Comparison of ENCODE assay signal across 8 cellular contexts in genomic region chr13:110714798-110715394, GRCh38. TPM values are rescaled to one million over a fixed set of nuclear protein-coding genes. Genes with fewer than 3 reads are reported as not detected.
DNase-seq lines count a peak whose midpoint lies in the region; ATAC-seq and TF ChIP-seq lines count a peak whose summit lies in the region.

No MANE protein-coding gene starts in this region.

- POLR2A ChIA-PET in activated CD4-positive, alpha-beta T cell treated with anti-CD3 and anti-CD28 coated beads, Interleukin-2, amount 10 ng/mL, durations not matched to agents 7 days and 5 days (lab: Charles Lee): interaction anchor here (0.6 to 1.6 kb wide), 3 partner anchors 9 to 192 kb away, joined by 3 to 11 read pairs (median 11); partner anchors contain the start of gene CARS2

- H3K4me3 Mint-ChIP-seq in activated CD4-positive, alpha-beta T cell treated with anti-CD3 and anti-CD28 coated beads, Interleukin-2, amount 10 ng/mL, durations not matched to agents 7 days and 5 days: peak overlapping the region; percentile 99
- H3K4me3 Mint-ChIP-seq in endothelial cell (ENCODE audit: unreplicated experiment): peak overlapping the region; percentile 98

- CTCF ChIA-PET in activated CD4-positive, alpha-beta T cell treated with anti-CD3 and anti-CD28 coated beads, Interleukin-2, amount 10 ng/mL, durations not matched to agents 7 days and 5 days (lab: Charles Lee): interaction anchor here (0.6 to 1.1 kb wide), 5 partner anchors 9 to 331 kb away, joined by 3 to 4 read pairs (median 3); partner anchors contain the start of gene CARS2

- no peak for ATAC-seq in stimulated activated naive CD8-positive, alpha-beta T cell treated with anti-CD3 and anti-CD28 coated beads, Interleukin-15, Interleukin-2, amounts not matched to agents 100 U/mL and 50 U/mL, for 24 hours
- ATAC-seq in GM19397 (IDR thresholded peaks at IDR 0.05; ENCODE audit: unreplicated experiment): no peak

- no peaks in the 10 kb centered on the region for H3K27me3 Mint-ChIP-seq in activated CD4-positive, alpha-beta T cell treated with anti-CD3 and anti-CD28 coated beads, Interleukin-2, amount 10 ng/mL, durations not matched to agents 7 days and 5 days
- peaks cover 17% of the 10 kb centered on the region for H3K27me3 Mint-ChIP-seq in endothelial cell (ENCODE audit: unreplicated experiment)

- TF ChIP-seq CTCF in endothelial cell (IDR thresholded peaks at IDR 0.05; ENCODE audit: unreplicated experiment): no peak

- peaks cover 17 to 21% of the 10 kb centered on the region in 2 donors for H3K4me1 ChIP-seq in mucosa of rectum (ENCODE audit: control insufficient read depth in 2 of 2, insufficient read depth in 2 of 2, low read length in 2 of 2)

- peaks cover 13% of the 10 kb centered on the region for H3K36me3 Mint-ChIP-seq in activated CD4-positive, alpha-beta T cell treated with anti-CD3 and anti-CD28 coated beads, Interleukin-2, amount 10 ng/mL, durations not matched to agents 7 days and 5 days (ENCODE audit: low read depth)
- peaks cover 14% of the 10 kb centered on the region for H3K36me3 Mint-ChIP-seq in endothelial cell (ENCODE audit: low read depth, unreplicated experiment)

- no peaks in the 10 kb centered on the region for H3K9me3 ChIP-seq in mucosa of rectum (ENCODE audit: control insufficient read depth in 2 of 2, low read length in 2 of 2)

- peak overlapping the region; percentile 95 to 99 for H3K4me3 ChIP-seq in mucosa of rectum (ENCODE audit: low read length in 2 of 2)

- peaks cover 30% of the 10 kb centered on the region for H3K4me1 Mint-ChIP-seq in activated CD4-positive, alpha-beta T cell treated with anti-CD3 and anti-CD28 coated beads, Interleukin-2, amount 10 ng/mL, durations not matched to agents 7 days and 5 days
- H3K4me1 Mint-ChIP-seq in endothelial cell (ENCODE audit: unreplicated experiment): peaks cover 25% of the 10 kb centered on the region

- H3K9ac ChIP-seq in mucosa of rectum (ENCODE audit: low read depth in 1 of 2, low read length in 2 of 2): peak overlapping the region; percentile 92 to 99

- peak overlapping the region; percentile 100 for H3K27ac ChIP-seq in mucosa of rectum (ENCODE audit: low read depth in 2 of 2, low read length in 2 of 2)

- H3K9me3 Mint-ChIP-seq in activated CD4-positive, alpha-beta T cell treated with anti-CD3 and anti-CD28 coated beads, Interleukin-2, amount 10 ng/mL, durations not matched to agents 7 days and 5 days: no peaks in the 10 kb centered on the region
- no peaks in the 10 kb centered on the region for H3K9me3 Mint-ChIP-seq in endothelial cell (ENCODE audit: unreplicated experiment)

- peak overlapping the region; percentile 98 for H3K27ac Mint-ChIP-seq in activated CD4-positive, alpha-beta T cell treated with anti-CD3 and anti-CD28 coated beads, Interleukin-2, amount 10 ng/mL, durations not matched to agents 7 days and 5 days
- H3K27ac Mint-ChIP-seq in endothelial cell (ENCODE audit: unreplicated experiment): peak overlapping the region; percentile 94

- no peaks in the 10 kb centered on the region for H3K27me3 ChIP-seq in mucosa of rectum (ENCODE audit: control insufficient read depth in 2 of 2, insufficient read depth in 2 of 2, low read length in 2 of 2)

- peaks cover 7 to 9% of the 10 kb centered on the region in 2 donors for H3K36me3 ChIP-seq in mucosa of rectum (ENCODE audit: control insufficient read depth in 2 of 2, insufficient read depth in 2 of 2, low read length in 2 of 2)

- DNase-seq in GDM1 (lab: John Stamatoyannopoulos, UW) (peak; percentile 59), NCI-H128 (lab: John Stamatoyannopoulos, UW; ENCODE audit: unreplicated experiment) (peak; percentile 59), endothelial cell (ENCODE audit: low spot score) (peak; percentile 53), SKM-1 treated with dmso at 0.1 percent for 144 hours (lab: John Stamatoyannopoulos, UW; ENCODE audit: unreplicated experiment) (no peak)
- peak; percentile 57 for DNase-seq in activated CD4-positive, alpha-beta T cell treated with anti-CD3 and anti-CD28 coated beads, Interleukin-2, amount 10 ng/mL, durations not matched to agents 7 days and 5 days
- peak; percentile 59 for DNase-seq in stimulated activated naive CD8-positive, alpha-beta T cell treated with anti-CD3 and anti-CD28 coated beads, Interleukin-15, Interleukin-2, amounts not matched to agents 100 U/mL and 50 U/mL, for 24 hours

RNA-seq across cellular contexts. Expression of gene ING1, which starts 1.4 kb away (rescaled TPM):
- 10 to 100 TPM; 16.0 to 21.3 TPM for total RNA-seq in activated CD4-positive, alpha-beta T cell treated with anti-CD3 and anti-CD28 coated beads, Interleukin-2, amount 10 ng/mL, durations not matched to agents 7 days and 5 days
- 9.9 TPM for total RNA-seq in endothelial cell (ENCODE audit: unreplicated experiment)

RNA-seq across cellular contexts. Expression of gene CARS2, which starts 9.0 kb away (rescaled TPM):
- 10 to 100 TPM; 58.9 to 69.5 TPM for total RNA-seq in activated CD4-positive, alpha-beta T cell treated with anti-CD3 and anti-CD28 coated beads, Interleukin-2, amount 10 ng/mL, durations not matched to agents 7 days and 5 days
- total RNA-seq in endothelial cell (ENCODE audit: unreplicated experiment): 36.0 TPM
